ENCODE assay signal across 22 cellular contexts in the genomic region with DNA sequence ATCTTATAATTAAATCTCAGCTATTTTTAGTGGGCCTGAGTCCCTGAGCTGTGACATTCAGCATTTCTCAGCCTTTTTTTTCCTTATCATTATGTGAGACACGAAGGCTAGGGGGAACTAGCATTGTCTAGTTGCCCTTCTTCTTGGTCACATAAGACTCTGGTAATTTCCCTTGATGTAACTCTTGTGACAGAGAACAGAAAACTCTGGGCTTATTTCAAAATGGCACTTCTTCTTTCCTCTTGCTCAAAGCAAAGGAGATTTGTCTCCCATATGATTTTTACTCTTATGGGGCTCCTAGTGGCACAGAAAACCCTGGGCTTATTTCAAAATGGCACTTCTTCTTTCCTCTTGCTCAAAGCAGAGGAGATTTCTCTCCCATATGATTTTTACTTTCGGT. TPM values are rescaled to one million over a fixed set of nuclear protein-coding genes. Genes with fewer than 3 reads are reported as not detected.
"Had no signal": no experiment of that assay in that cellular context is flagged by ENCODE, and none has a peak within 500 bp of the region (broad histone marks: within the 10 kb centered on the region; RNA-seq: fewer than 3 reads in every experiment).

No MANE protein-coding gene starts in this region.

- FAIRE-seq: frontal cortex had no signal

- H3K4me3 ChIP-seq: cardiac muscle cell, heart left ventricle, lower lobe of right lung, ovary, right lobe of liver, tibial artery, uterus had no signal

- H3K4me1 Mint-ChIP-seq: neural crest cell had no signal

- H3K9me3 Mint-ChIP-seq: activated naive CD4-positive, alpha-beta T cell treated with anti-CD3 and anti-CD28 coated beads, Interleukin-2, amount 10 ng/mL, durations not matched to agents 7 days and 5 days; neural crest cell had no signal

- H3K27me3 ChIP-seq: cardiac muscle cell, ovary, right lobe of liver, tibial artery, uterus had no signal

- H3K4me1 ChIP-seq: heart left ventricle, lower lobe of right lung, right lobe of liver, tibial artery, uterus had no signal

- H3K9me3 ChIP-seq: heart left ventricle, lower lobe of right lung, ovary, right lobe of liver, tibial artery, uterus had no signal

- H3K4me3 Mint-ChIP-seq: activated naive CD4-positive, alpha-beta T cell treated with anti-CD3 and anti-CD28 coated beads, Interleukin-2, amount 10 ng/mL, durations not matched to agents 7 days and 5 days; neural crest cell had no signal

- H3K27me3 Mint-ChIP-seq: activated naive CD4-positive, alpha-beta T cell treated with anti-CD3 and anti-CD28 coated beads, Interleukin-2, amount 10 ng/mL, durations not matched to agents 7 days and 5 days had no signal

- H3K27ac ChIP-seq: cardiac muscle cell, heart left ventricle, lower lobe of right lung, ovary, right lobe of liver, tibial artery, uterus had no signal

- H3K27ac Mint-ChIP-seq: activated naive CD4-positive, alpha-beta T cell treated with anti-CD3 and anti-CD28 coated beads, Interleukin-2, amount 10 ng/mL, durations not matched to agents 7 days and 5 days; activated T-helper 2 cell treated with anti-CD3 and anti-CD28 coated beads, Interferon-gamma antibody, Interleukin-2, Interleukin-4, amounts not matched to agents 10 μg/mL and 5 μg/mL and 100 μg/mL, durations not matched to agents 14 hours and 24 hours and 36 hours had no signal

- H3K36me3 ChIP-seq: cardiac muscle cell, heart left ventricle, lower lobe of right lung, ovary, right lobe of liver, tibial artery, uterus had no signal

- ATAC-seq: heart left ventricle, left cardiac atrium, right lobe of liver had no signal

- DNase-seq: activated CD4-positive, alpha-beta T cell treated with anti-CD3 and anti-CD28 coated beads for 1 hour; activated CD4-positive, alpha-beta T cell treated with anti-CD3 and anti-CD28 coated beads, Interleukin-2, amount 50 U/mL, for 4 hours; activated naive CD4-positive, alpha-beta T cell treated with anti-CD3 and anti-CD28 coated beads, Interleukin-2, amount 10 ng/mL, durations not matched to agents 7 days and 5 days; activated T-cell treated with anti-CD3 and anti-CD28 coated beads, Interleukin-2, amount 50 U/mL, for 1 hour; heart left ventricle; left cardiac atrium; lower lobe of right lung; midbrain; ovary; right lobe of liver; T-helper 9 cell; tibial artery; uterus had no signal

RNA-seq across cellular contexts. Expression of gene ATXN3L, which starts 14.8 kb away (rescaled TPM):
- total RNA-seq: activated T-helper 2 cell treated with anti-CD3 and anti-CD28 coated beads, Interferon-gamma antibody, Interleukin-2, Interleukin-4, amounts not matched to agents 10 μg/mL and 5 μg/mL and 100 μg/mL, durations not matched to agents 14 hours and 24 hours and 36 hours; cardiac muscle cell; dermis microvascular lymphatic vessel endothelial cell; epithelial cell of proximal tubule; frontal cortex; heart left ventricle; left cardiac atrium; lower lobe of right lung; myocyte; neural crest cell; ovary; pulmonary artery endothelial cell; right lobe of liver; uterus had no signal
- polyA plus RNA-seq: adipose tissue, cardiac muscle cell, heart left ventricle, ovary had no signal
